In the genomic region with DNA sequence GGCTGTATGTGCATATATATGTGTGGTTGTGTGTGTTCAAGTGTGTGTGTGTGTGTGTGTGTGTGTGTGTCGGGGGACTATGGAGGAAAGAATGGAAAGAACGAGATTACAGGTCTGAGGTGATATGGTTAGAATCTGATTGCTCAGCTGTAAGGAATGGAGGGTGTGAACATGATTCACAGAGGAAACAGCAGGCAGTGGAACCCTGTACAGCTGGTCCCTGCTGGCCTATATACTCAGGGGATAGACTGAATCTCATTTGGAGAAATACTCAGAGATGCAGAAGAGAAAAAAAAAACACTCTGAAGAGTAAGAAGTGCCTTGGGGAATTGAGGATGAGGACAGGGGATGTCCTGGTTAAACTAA, we compare ENCODE assay signal across 11 cellular contexts.
DNase-seq lines count a peak whose midpoint lies in the region; TF ChIP-seq lines count a peak whose summit lies in the region.
"Had no signal": no experiment of that assay in that cellular context is flagged by ENCODE, and none has a peak within 500 bp of the region (broad histone marks: within the 10 kb centered on the region; RNA-seq: fewer than 3 reads in every experiment).

No MANE protein-coding gene starts in this region.

- H3K79me2 ChIP-seq in neural progenitor cell (ENCODE audit: low read depth) = no peaks in the 10 kb centered on the region

- no TSS peak for BruUV-seq in Calu3 (replicated peaks; lab: Mats Ljungman, UMichigan)

- H2AFZ ChIP-seq in neural progenitor cell (replicated peaks) = no peak overlapping the region

- H4K20me1 ChIP-seq in neural progenitor cell (ENCODE audit: low read depth) = no peaks in the 10 kb centered on the region

- H3K36me3 Mint-ChIP-seq in Calu3 (ENCODE audit: insufficient read depth, unreplicated experiment) = no peaks in the 10 kb centered on the region
- no peaks in the 10 kb centered on the region for H3K36me3 Mint-ChIP-seq in endodermal cell (ENCODE audit: low read depth)
- no peaks in the 10 kb centered on the region for H3K36me3 Mint-ChIP-seq in neural progenitor cell
- H3K36me3 Mint-ChIP-seq in T-helper 2 cell treated with Interferon-gamma antibody and Interleukin-4, amounts not matched to agents 5 μg/mL and 100 μg/mL, for 36 hours (ENCODE audit: low read depth) = no peaks in the 10 kb centered on the region
- H3K36me3 Mint-ChIP-seq: activated naive CD8-positive, alpha-beta T cell treated with anti-CD3 and anti-CD28 coated beads, Interleukin-2, amount 10 ng/mL, durations not matched to agents 7 days and 5 days; IgD-negative memory B cell had no signal

- no peak overlapping the region for H3K4me2 ChIP-seq in neural progenitor cell

- peak overlapping the region; percentile 56 for H3K4me3 ChIP-seq in endodermal cell (ENCODE audit: low read length)
- no peak overlapping the region for H3K4me3 ChIP-seq in neural progenitor cell

- H3K4me1 ChIP-seq in endodermal cell (ENCODE audit: control insufficient read depth, insufficient read depth, low read length) (peaks cover 14% of the 10 kb centered on the region), neural progenitor cell (no peaks in the 10 kb centered on the region)

- H3K9ac ChIP-seq in endodermal cell (ENCODE audit: extremely low read depth, low read length, poor library complexity, severe bottlenecking) (peak overlapping the region; percentile 60), neural progenitor cell (no peak overlapping the region)

- peaks cover 31% of the 10 kb centered on the region for H3K4me1 Mint-ChIP-seq in Calu3 (ENCODE audit: low read depth, unreplicated experiment)
- peaks cover 36% of the 10 kb centered on the region for H3K4me1 Mint-ChIP-seq in endodermal cell
- H3K4me1 Mint-ChIP-seq in neural progenitor cell = peaks cover 18% of the 10 kb centered on the region
- H3K4me1 Mint-ChIP-seq in T-helper 2 cell treated with Interferon-gamma antibody and Interleukin-4, amounts not matched to agents 5 μg/mL and 100 μg/mL, for 36 hours (ENCODE audit: low read depth) = no peaks in the 10 kb centered on the region
- H3K4me1 Mint-ChIP-seq: activated naive CD8-positive, alpha-beta T cell treated with anti-CD3 and anti-CD28 coated beads, Interleukin-2, amount 10 ng/mL, durations not matched to agents 7 days and 5 days; IgD-negative memory B cell had no signal

- H3K9me3 Mint-ChIP-seq in Calu3 (ENCODE audit: low read depth, unreplicated experiment) = no peaks in the 10 kb centered on the region
- no peaks in the 10 kb centered on the region for H3K9me3 Mint-ChIP-seq in endodermal cell
- no peaks in the 10 kb centered on the region for H3K9me3 Mint-ChIP-seq in neural progenitor cell
- peaks cover 3% of the 10 kb centered on the region for H3K9me3 Mint-ChIP-seq in T-helper 2 cell treated with Interferon-gamma antibody and Interleukin-4, amounts not matched to agents 5 μg/mL and 100 μg/mL, for 36 hours
- H3K9me3 Mint-ChIP-seq: activated naive CD8-positive, alpha-beta T cell treated with anti-CD3 and anti-CD28 coated beads, Interleukin-2, amount 10 ng/mL, durations not matched to agents 7 days and 5 days had no signal

- no peaks in the 10 kb centered on the region for H3F3A ChIP-seq in neural progenitor cell (ENCODE audit: low read depth)

- H3K27ac Mint-ChIP-seq in Calu3 (ENCODE audit: unreplicated experiment) (peak overlapping the region; percentile 14), endodermal cell (peak overlapping the region; percentile 94), neural progenitor cell (peak overlapping the region; percentile 40)
- no peak overlapping the region for H3K27ac Mint-ChIP-seq in T-helper 2 cell treated with Interferon-gamma antibody and Interleukin-4, amounts not matched to agents 5 μg/mL and 100 μg/mL, for 36 hours
- H3K27ac Mint-ChIP-seq: activated naive CD8-positive, alpha-beta T cell treated with anti-CD3 and anti-CD28 coated beads, Interleukin-2, amount 10 ng/mL, durations not matched to agents 7 days and 5 days; IgD-negative memory B cell had no signal

- H3K27me3 Mint-ChIP-seq in Calu3 (ENCODE audit: unreplicated experiment) (no peaks in the 10 kb centered on the region), endodermal cell (ENCODE audit: insufficient read depth) (no peaks in the 10 kb centered on the region), neural progenitor cell (ENCODE audit: insufficient read depth, low read depth) (no peaks in the 10 kb centered on the region)
- no peaks in the 10 kb centered on the region for H3K27me3 Mint-ChIP-seq in T-helper 2 cell treated with Interferon-gamma antibody and Interleukin-4, amounts not matched to agents 5 μg/mL and 100 μg/mL, for 36 hours (ENCODE audit: low read depth)
- H3K27me3 Mint-ChIP-seq: activated naive CD8-positive, alpha-beta T cell treated with anti-CD3 and anti-CD28 coated beads, Interleukin-2, amount 10 ng/mL, durations not matched to agents 7 days and 5 days had no signal

- H3K27me3 ChIP-seq in endodermal cell (ENCODE audit: control insufficient read depth, insufficient read depth, low read length, poor library complexity, severe bottlenecking) = no peaks in the 10 kb centered on the region
- no peaks in the 10 kb centered on the region for H3K27me3 ChIP-seq in neural progenitor cell

- DNase-seq in Calu3 (peak; percentile 48), NCI-H226 (peak; percentile 78), endodermal cell (peak; percentile 55), neural progenitor cell (ENCODE audit: low spot score) (no peak), NOMO-1 (lab: John Stamatoyannopoulos, UW; ENCODE audit: unreplicated experiment in 2 of 2) (no peak), COLO668 (lab: John Stamatoyannopoulos, UW; ENCODE audit: unreplicated experiment) (no peak)
- DNase-seq in stimulated activated CD8-positive, alpha-beta memory T cell treated with anti-CD3 and anti-CD28 coated beads, Interleukin-4, amount 100 ng/mL, for 48 hours = no peak
- DNase-seq in T-helper 2 cell treated with Interferon-gamma antibody and Interleukin-4, amounts not matched to agents 5 μg/mL and 100 μg/mL, for 36 hours (ENCODE audit: low spot score) = no peak
- DNase-seq: activated naive CD8-positive, alpha-beta T cell treated with anti-CD3 and anti-CD28 coated beads, Interleukin-2, amount 10 ng/mL, durations not matched to agents 7 days and 5 days; NCI-H2081 treated with DMSO at 0.1 percent for 48 hours had no signal

- H3K36me3 ChIP-seq in endodermal cell (ENCODE audit: control insufficient read depth, insufficient read depth, low read length) = no peaks in the 10 kb centered on the region
- H3K36me3 ChIP-seq in neural progenitor cell = no peaks in the 10 kb centered on the region

- intact Hi-C loops in Calu3 (cut with micrococcal nuclease; ENCODE audit: unreplicated experiment) = loop anchor here (5.0 kb wide), 2 partner anchors 124 to 329 kb away; no protein-coding TSS in a partner anchor

- H3K4me3 Mint-ChIP-seq in Calu3 (ENCODE audit: low read depth, unreplicated experiment) (peak overlapping the region; percentile 9), endodermal cell (peak overlapping the region; percentile 45), neural progenitor cell (no peak overlapping the region)
- no peak overlapping the region for H3K4me3 Mint-ChIP-seq in T-helper 2 cell treated with Interferon-gamma antibody and Interleukin-4, amounts not matched to agents 5 μg/mL and 100 μg/mL, for 36 hours
- H3K4me3 Mint-ChIP-seq: activated naive CD8-positive, alpha-beta T cell treated with anti-CD3 and anti-CD28 coated beads, Interleukin-2, amount 10 ng/mL, durations not matched to agents 7 days and 5 days; IgD-negative memory B cell had no signal

- H3K9me3 ChIP-seq in endodermal cell (ENCODE audit: control insufficient read depth, low read length) = no peaks in the 10 kb centered on the region
- no peaks in the 10 kb centered on the region for H3K9me3 ChIP-seq in neural progenitor cell (ENCODE audit: low read depth)

- WGBS in endodermal cell (ENCODE audit: insufficient coverage in 1 of 2, insufficient read length in 1 of 2), 2 experiments = 65% methylated on average over 2 of the region's 2 CpGs; no CpG with 5 or more reads in 1 of the 2 experiments

- TF ChIP-seq CTCF in Calu3 (IDR thresholded peaks at IDR 0.05; ENCODE audit: unreplicated experiment) (no peak), endodermal cell (conservative IDR thresholded peaks at IDR 0.05) (no peak), neural progenitor cell (IDR thresholded peaks at IDR 0.05) (no peak)

- H3K27ac ChIP-seq in endodermal cell (ENCODE audit: low read depth, low read length) (peak overlapping the region; percentile 18), neural progenitor cell (no peak overlapping the region)

- CTCF ChIA-PET in Calu3 (lab: Charles Lee) = interaction anchor here (0.9 kb wide), 1 partner anchor 9 kb away, joined by 4 read pairs; no protein-coding TSS in a partner anchor

Comparison
In these comparisons a context has a peak if more than half of its experiments do, and no peak if none do; other contexts are left out.
1. DNase-seq: peak in Calu3 (single experiment), NCI-H226 (single experiment) and endodermal cell (single experiment); none in neural progenitor cell (single experiment), NOMO-1 (0 of 2), stimulated activated CD8-positive, alpha-beta memory T cell treated with anti-CD3 and anti-CD28 coated beads, Interleukin-4, amount 100 ng/mL, for 48 hours (single experiment), COLO668 (single experiment) and T-helper 2 cell treated with Interferon-gamma antibody and Interleukin-4, amounts not matched to agents 5 μg/mL and 100 μg/mL, for 36 hours (single experiment).
2. H3K4me3 Mint-ChIP-seq: peak in Calu3 (single experiment) and endodermal cell (single experiment); none in neural progenitor cell (single experiment) and T-helper 2 cell treated with Interferon-gamma antibody and Interleukin-4, amounts not matched to agents 5 μg/mL and 100 μg/mL, for 36 hours (single experiment).